Comparison of ENCODE assay signal across 21 cellular contexts in genomic region chr2:3429068-3429610, GRCh38. TPM values are rescaled to one million over a fixed set of nuclear protein-coding genes. Genes with fewer than 3 reads are reported as not detected.
DNase-seq lines count a peak whose midpoint lies in the region; TF ChIP-seq lines count a peak whose summit lies in the region.
"Had no signal": no experiment of that assay in that cellular context is flagged by ENCODE, and none has a peak within 500 bp of the region (broad histone marks: within the 10 kb centered on the region; RNA-seq: fewer than 3 reads in every experiment).

No MANE protein-coding gene starts in this region.

- peak overlapping the region; percentile 57 for H3K27ac Mint-ChIP-seq in activated T-cell treated with anti-CD3 and anti-CD28 coated beads, Interleukin-2, amount 50 U/mL, for 24 hours
- peak overlapping the region; percentile 4; the same call in 1 of the 2 replicates for H3K27ac Mint-ChIP-seq in HFFc6
- H3K27ac Mint-ChIP-seq: GM23338, type B pancreatic cell had no signal

- no peak overlapping the region for H3K4me3 Mint-ChIP-seq in activated T-cell treated with anti-CD3 and anti-CD28 coated beads, Interleukin-2, amount 50 U/mL, for 24 hours
- no peak overlapping the region for H3K4me3 Mint-ChIP-seq in HFFc6
- H3K4me3 Mint-ChIP-seq: GM23338, type B pancreatic cell had no signal

- H3K36me3 Mint-ChIP-seq in activated T-cell treated with anti-CD3 and anti-CD28 coated beads, Interleukin-2, amount 50 U/mL, for 24 hours (ENCODE audit: low read depth): peaks cover 95% of the 10 kb centered on the region
- peaks cover 19% of the 10 kb centered on the region for H3K36me3 Mint-ChIP-seq in HFFc6 (ENCODE audit: low read depth)

- H3K9me3 Mint-ChIP-seq in activated T-cell treated with anti-CD3 and anti-CD28 coated beads, Interleukin-2, amount 50 U/mL, for 24 hours: no peaks in the 10 kb centered on the region
- no peaks in the 10 kb centered on the region for H3K9me3 Mint-ChIP-seq in HFFc6
- H3K9me3 Mint-ChIP-seq: activated naive CD4-positive, alpha-beta T cell treated with anti-CD3 and anti-CD28 coated beads, Interleukin-2, amount 50 U/mL, for 72 hours; GM23338; type B pancreatic cell had no signal

- peaks cover 4% of the 10 kb centered on the region for H3K4me1 Mint-ChIP-seq in activated T-cell treated with anti-CD3 and anti-CD28 coated beads, Interleukin-2, amount 50 U/mL, for 24 hours (ENCODE audit: low read depth)
- H3K4me1 Mint-ChIP-seq in HFFc6 (ENCODE audit: low read depth): peaks cover 7% of the 10 kb centered on the region

- TF ChIP-seq CTCF in HFFc6 (IDR thresholded peaks at IDR 0.05) (no peak), lower leg skin (IDR thresholded peaks at IDR 0.05) (no peak)

- WGBS in lower leg skin, 2 donors: 81 to 82% methylated on average over 6 of the region's 6 CpGs

- no peak for DNase-seq in activated T-cell treated with anti-CD3 and anti-CD28 coated beads, Interleukin-2, amount 50 U/mL, for 24 hours
- no peak for DNase-seq in activated T-cell treated with anti-CD3 and anti-CD28 coated beads for 4 hours
- DNase-seq in HFFc6: no peak
- peak; percentile 12 for DNase-seq in astrocyte of the hippocampus (ENCODE audit: low read depth, low spot score)
- no peak for DNase-seq in lower leg skin (ENCODE audit: low spot score in 2 of 2)
- no peak for DNase-seq in OCI-M2 (lab: John Stamatoyannopoulos, UW; ENCODE audit: unreplicated experiment)
- DNase-seq in SK-N-DZ (ENCODE audit: low spot score): no peak
- DNase-seq in AG20443 (ENCODE audit: low spot score): no peak
- DNase-seq: effector memory CD4-positive, alpha-beta T cell; foreskin keratinocyte; KBM-7; mesendoderm; MG63; NCI-H2029 treated with DMSO at 0.1 percent for 48 hours; NCI-H526 treated with DMSO at 0.1 percent for 48 hours; nucleus accumbens; psoas muscle had no signal

- H3K4me3 ChIP-seq in lower leg skin (ENCODE audit: low read depth, poor library complexity, severe bottlenecking): peak overlapping the region; percentile 1
- H3K4me3 ChIP-seq: GM23338, MG63, psoas muscle, SJSA1 had no signal

- H3K27me3 Mint-ChIP-seq in activated T-cell treated with anti-CD3 and anti-CD28 coated beads, Interleukin-2, amount 50 U/mL, for 24 hours: no peaks in the 10 kb centered on the region
- no peaks in the 10 kb centered on the region for H3K27me3 Mint-ChIP-seq in HFFc6 (ENCODE audit: insufficient read depth)
- H3K27me3 Mint-ChIP-seq: type B pancreatic cell had no signal

- TF ChIP-seq POLR2A in lower leg skin (IDR thresholded peaks at IDR 0.05): no peak

- intact Hi-C loops in lower leg skin (cut with DNase I; ENCODE audit: low total_unique reads): no loop called here

RNA-seq across cellular contexts. Expression of gene TRAPPC12, which starts 49.6 kb away (rescaled TPM):
- total RNA-seq in HFFc6 (2021; fragmentation: NEBNext Ultra II Directional; extraction: Animal tissue kit (Norgen Biotek cat#: 25700)): 10 to 100 TPM; 69.1 to 83.3 (median 74.8) TPM
- total RNA-seq in lower leg skin: 100 to 1,000 TPM in 3 of 4 donors, 10 to 100 TPM in 1; 79.4 to 139 (median 121) TPM
- polyA plus RNA-seq in SK-N-DZ (2014; cell fraction: cytosol; rRNA removed): 48.4 and 55.8 TPM in 2 replicates
- polyA plus RNA-seq in SK-N-DZ (2014; cell fraction: nucleus; rRNA removed): 69.0 and 75.0 TPM in 2 replicates

RNA-seq across cellular contexts. Expression of gene EIPR1, which starts 51.5 kb away (rescaled TPM):
- 10 to 100 TPM; 26.6 to 30.9 (median 28.8) TPM for total RNA-seq in HFFc6 (2021; fragmentation: NEBNext Ultra II Directional; extraction: Animal tissue kit (Norgen Biotek cat#: 25700))
- total RNA-seq in lower leg skin: 10 to 100 TPM; 11.8 to 44.7 (median 26.9) TPM
- 94.9 and 106 TPM in 2 replicates for polyA plus RNA-seq in SK-N-DZ (2014; cell fraction: cytosol; rRNA removed)
- 55.8 and 80.5 TPM in 2 replicates for polyA plus RNA-seq in SK-N-DZ (2014; cell fraction: nucleus; rRNA removed)
